Comparison of ENCODE assay signal across 28 cellular contexts in the genomic region with DNA sequence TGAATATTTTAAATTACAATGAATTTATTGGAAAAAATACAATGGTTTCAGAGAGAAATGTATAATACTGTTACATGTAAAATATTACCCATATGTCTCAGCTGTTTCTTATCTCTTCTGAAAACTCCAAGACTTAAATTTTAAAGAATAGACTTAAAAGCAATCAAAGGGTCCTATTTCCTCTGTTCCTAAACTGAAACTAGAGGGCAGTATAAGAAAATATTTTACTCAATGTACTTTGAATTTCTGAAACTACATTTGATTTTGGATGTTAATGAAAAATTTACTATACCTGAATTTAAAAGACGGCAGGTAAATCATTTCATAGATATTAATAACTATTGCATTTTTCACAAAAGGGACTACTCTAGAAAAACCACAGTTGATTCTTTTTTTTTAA.
DNase-seq lines count a peak whose midpoint lies in the region; ATAC-seq, FAIRE-seq and TF ChIP-seq lines count a peak whose summit lies in the region.
"Had no signal": no experiment of that assay in that cellular context is flagged by ENCODE, and none has a peak within 500 bp of the region (broad histone marks: within the 10 kb centered on the region; RNA-seq: fewer than 3 reads in every experiment).

No MANE protein-coding gene starts in this region.

- 100% methylated on average over 1 of the region's 1 CpG for WGBS in hepatocyte (ENCODE audit: low lambda C conversion rate, missing lambda C conversion rate)

- H4K20me1 ChIP-seq in hepatocyte (ENCODE audit: insufficient read depth, poor library complexity, severe bottlenecking) = no peaks in the 10 kb centered on the region

- H3K4me1 ChIP-seq in adipocyte (ENCODE audit: control insufficient read depth, insufficient read depth, low read length) = peaks cover 5% of the 10 kb centered on the region
- no peaks in the 10 kb centered on the region for H3K4me1 ChIP-seq in hepatocyte (ENCODE audit: insufficient read depth)
- H3K4me1 ChIP-seq: A549, BE2C, gastrocnemius medialis, tibial nerve had no signal

- no peak overlapping the region for H3K27ac ChIP-seq in hepatocyte
- H3K27ac ChIP-seq: A549, gastrocnemius medialis, tibial nerve had no signal

- H2AFZ ChIP-seq in hepatocyte = no peak overlapping the region

- H3K4me2 ChIP-seq in hepatocyte = no peak overlapping the region
- H3K4me2 ChIP-seq: A549 had no signal

- no peaks in the 10 kb centered on the region for H3K27me3 ChIP-seq in adipocyte (replicated peaks; ENCODE audit: control insufficient read depth, insufficient read depth, low read length)
- no peaks in the 10 kb centered on the region for H3K27me3 ChIP-seq in hepatocyte
- H3K27me3 ChIP-seq: BE2C, gastrocnemius medialis, tibial nerve had no signal

- H3K4me3 ChIP-seq in LNCaP clone FGC (ENCODE audit: low read depth, low read length) (no peak overlapping the region), adipocyte (ENCODE audit: low read length) (no peak overlapping the region), hepatocyte (no peak overlapping the region)
- H3K4me3 ChIP-seq: A549, gastrocnemius medialis, tibial nerve had no signal

- no peaks in the 10 kb centered on the region for H3K9me2 ChIP-seq in hepatocyte (replicated peaks; ENCODE audit: insufficient read depth)

- no peak overlapping the region for H3K9ac ChIP-seq in adipocyte (ENCODE audit: low read length)

- no peak for ATAC-seq in HG02678 (IDR thresholded peaks at IDR 0.05; ENCODE audit: unreplicated experiment)
- ATAC-seq: A549; activated naive CD8-positive, alpha-beta T cell treated with anti-CD3 and anti-CD28 coated beads, Interleukin-2, amount 50 U/mL, for 24 hours; gastrocnemius medialis; left lobe of liver; right cardiac atrium; T-helper 17 cell had no signal

- DNase-seq in SIG-M5 treated with dmso at 0.1 percent for 504 hours (lab: John Stamatoyannopoulos, UW; ENCODE audit: unreplicated experiment) = peak; percentile 8
- no peak for DNase-seq in SIG-M5 (lab: John Stamatoyannopoulos, UW)
- DNase-seq in LNCaP clone FGC (ENCODE audit: low read depth) = no peak
- DNase-seq in adipocyte (ENCODE audit: low read depth) = peak; percentile 16
- DNase-seq in hepatocyte (ENCODE audit: low spot score) = no peak
- DNase-seq in H4 (ENCODE audit: low spot score) = no peak
- DNase-seq in D721Med (ENCODE audit: insufficient read length, low spot score) = no peak
- DNase-seq: activated CD4-positive, alpha-beta T cell treated with anti-CD3 and anti-CD28 coated beads for 48 hours; activated naive CD8-positive, alpha-beta T cell treated with anti-CD3 and anti-CD28 coated beads, Interleukin-2, amount 50 U/mL, for 24 hours; activated T-cell treated with anti-CD3 and anti-CD28 coated beads, Interleukin-2, amount 50 U/mL, for 48 hours; BE2C; COR-L47; DMS79 treated with DMSO at 0.1 percent for 48 hours; gastrocnemius medialis; hypothalamus; immature natural killer cell; mesenchymal stem cell; NCI-H1105 treated with DMSO at 0.1 percent for 48 hours; NCI-H2029; NCI-H526; posterior cingulate gyrus; right cardiac atrium; stimulated activated CD4-positive, alpha-beta T cell treated with anti-CD3 and anti-CD28 coated beads, Interleukin-2, amount 100 ng/mL, for 48 hours; T-helper 17 cell had no signal

- no peak for FAIRE-seq in D721Med (lab: Jason Lieb, UNC)
- FAIRE-seq: A549 had no signal

- TF ChIP-seq CTCF in LNCaP clone FGC (IDR thresholded peaks at IDR 0.05; ENCODE audit: control insufficient read depth, extremely low read depth, insufficient read depth) = 0 out of 2 replicates have a peak, but pooled peaks have one; percentile 5
- peak; percentile 13 for TF ChIP-seq CTCF in hepatocyte (IDR thresholded peaks at IDR 0.05; ENCODE audit: poor library complexity)
- TF ChIP-seq CTCF in D721Med (IDR thresholded peaks at IDR 0.05; ENCODE audit: insufficient read depth, missing control alignments) = no peak

- H3K79me2 ChIP-seq in hepatocyte = no peaks in the 10 kb centered on the region

- H3K9me3 ChIP-seq in adipocyte (ENCODE audit: control insufficient read depth, low read length) (no peaks in the 10 kb centered on the region), hepatocyte (ENCODE audit: low read depth) (no peaks in the 10 kb centered on the region)
- H3K9me3 ChIP-seq: BE2C, gastrocnemius medialis, tibial nerve had no signal

- H3K36me3 ChIP-seq in adipocyte (ENCODE audit: control insufficient read depth, insufficient read depth, low read length, severe bottlenecking) = peaks cover 6% of the 10 kb centered on the region
- no peaks in the 10 kb centered on the region for H3K36me3 ChIP-seq in hepatocyte (replicated peaks; ENCODE audit: insufficient read depth, low read depth)
- H3K36me3 ChIP-seq: BE2C, gastrocnemius medialis had no signal

Comparison
In these comparisons a context has a peak if more than half of its experiments do, and no peak if none do; other contexts are left out.
1. DNase-seq: peak in SIG-M5 treated with dmso at 0.1 percent for 504 hours (single experiment) and adipocyte (single experiment); none in SIG-M5 (single experiment), LNCaP clone FGC (single experiment), hepatocyte (single experiment), H4 (single experiment) and D721Med (single experiment).